ENCODE assay signal across 1 cellular context in the genomic region with DNA sequence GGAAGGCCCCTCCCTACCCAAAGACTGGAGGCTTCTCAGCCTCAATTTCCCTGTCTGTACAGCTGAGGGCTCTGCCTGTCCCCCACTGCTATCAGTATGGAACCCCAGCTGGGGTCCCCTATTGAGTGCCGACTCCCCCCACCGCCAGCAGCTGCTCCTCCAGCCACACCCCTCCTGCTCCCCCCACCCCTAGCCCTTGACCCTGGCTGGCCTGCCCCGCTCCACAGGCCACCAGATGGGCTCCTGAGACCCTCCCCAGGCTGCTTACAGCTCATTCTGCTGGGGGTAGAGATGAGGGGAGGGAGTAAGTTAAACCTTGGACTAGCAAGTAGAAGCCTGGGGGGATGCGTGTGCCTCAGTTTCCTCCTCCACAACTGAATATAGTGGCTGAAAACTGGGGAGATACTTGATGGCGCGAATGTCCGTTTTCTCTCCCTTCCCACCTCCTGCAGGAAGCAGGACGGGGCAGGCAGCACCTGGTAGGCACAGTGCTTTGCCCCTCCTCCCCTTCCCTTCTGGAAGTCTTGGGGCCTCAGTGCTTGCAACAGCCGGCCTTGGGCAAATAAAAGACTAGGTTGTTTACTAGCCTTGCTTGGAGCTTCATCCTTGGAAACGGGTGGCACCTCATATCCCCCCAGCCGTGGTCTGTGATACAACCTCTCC.
TF ChIP-seq lines count a peak whose summit lies in the region.

No MANE protein-coding gene starts in this region.

TF ChIP-seq in HCT116, 20 proteins besides CTCF, POLR2A, EP300 and RAD21 (continued from another document):
- TF ChIP-seq EGR1 (IDR thresholded peaks at IDR 0.05; ENCODE audit: low read depth) = no peak
- no peak for TF ChIP-seq CBX3 (IDR thresholded peaks at IDR 0.05; ENCODE audit: low read depth)
- no peak for TF ChIP-seq REST (IDR thresholded peaks at IDR 0.05; ENCODE audit: low read depth)
- TF ChIP-seq EZH2 (IDR thresholded peaks at IDR 0.05) = no peak
- no peak for TF ChIP-seq SIN3A (IDR thresholded peaks at IDR 0.05; ENCODE audit: low read depth)
- TF ChIP-seq EZH2phosphoT487 (IDR thresholded peaks at IDR 0.05; ENCODE audit: borderline replicate concordance) = no peak
